15 cellular contexts compared by ENCODE assay signal in the genomic region with DNA sequence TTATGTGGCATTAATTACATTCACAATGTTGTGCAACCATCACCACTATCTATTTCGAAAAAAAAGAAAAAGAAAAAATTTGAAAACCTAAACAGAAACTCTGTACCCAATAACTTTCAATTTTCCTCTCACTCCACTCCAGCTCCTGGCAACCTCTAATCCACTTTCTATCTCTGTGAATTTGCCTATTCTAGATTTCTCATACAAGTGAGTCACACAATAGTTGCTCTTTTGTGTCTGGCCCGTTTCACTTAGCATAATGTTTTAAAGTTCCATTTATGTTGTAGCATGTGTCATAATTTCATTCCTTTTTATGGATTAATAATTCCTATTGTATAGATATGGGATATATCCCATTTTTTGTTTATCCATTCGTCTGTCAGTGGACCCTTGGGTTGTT.
"Had no signal": no experiment of that assay in that cellular context is flagged by ENCODE, and none has a peak within 500 bp of the region (broad histone marks: within the 10 kb centered on the region; RNA-seq: fewer than 3 reads in every experiment).

No MANE protein-coding gene starts in this region.

- H3K27ac ChIP-seq: ascending aorta, esophagus muscularis mucosa, gastrocnemius medialis, left ventricle myocardium inferior, parathyroid adenoma, tibial artery had no signal

- ATAC-seq: activated CD4-positive, CD25-positive, alpha-beta regulatory T cell treated with anti-CD3 and anti-CD28 coated beads, Interleukin-2, amount 50 U/mL, for 24 hours; activated naive CD8-positive, alpha-beta T cell treated with anti-CD3 and anti-CD28 coated beads, Interleukin-2, amount 50 U/mL, for 24 hours; activated T-helper 17 cell treated with anti-CD3 and anti-CD28 coated beads, Interleukin-2, amount 50 U/mL, for 72 hours; gastrocnemius medialis; naive thymus-derived CD8-positive, alpha-beta T cell; stimulated activated effector memory CD8-positive, alpha-beta T cell treated with anti-CD3 and anti-CD28 coated beads, Interleukin-12 subunit alpha, Interleukin-12 subunit beta, amount 100 ng/mL, for 72 hours had no signal

- H3K4me3 ChIP-seq: ascending aorta, esophagus muscularis mucosa, gastrocnemius medialis, left ventricle myocardium inferior, tibial artery had no signal

- DNase-seq: activated CD4-positive, alpha-beta T cell treated with anti-CD3 and anti-CD28 coated beads, Interleukin-2, amount 50 U/mL, for 4 hours; activated naive CD4-positive, alpha-beta T cell treated with anti-CD3 and anti-CD28 coated beads for 36 hours; activated naive CD8-positive, alpha-beta T cell treated with anti-CD3 and anti-CD28 coated beads, Interleukin-2, amount 50 U/mL, for 24 hours; gastrocnemius medialis; left ventricle myocardium inferior; naive thymus-derived CD8-positive, alpha-beta T cell; stimulated activated CD4-positive, alpha-beta T cell treated with anti-CD3 and anti-CD28 coated beads, Interleukin-12 subunit alpha, Interleukin-12 subunit beta, amount 100 ng/mL, for 4 hours; stimulated activated CD4-positive, alpha-beta T cell treated with anti-CD3 and anti-CD28 coated beads, Interleukin-2, amount 100 ng/mL, for 24 hours; tibial artery had no signal

- H3K27me3 ChIP-seq: ascending aorta, esophagus muscularis mucosa, gastrocnemius medialis, tibial artery had no signal

- H3K4me1 ChIP-seq: ascending aorta, esophagus muscularis mucosa, gastrocnemius medialis, left ventricle myocardium inferior, parathyroid adenoma, tibial artery had no signal
